Comparison of ENCODE assay signal across 8 cellular contexts in the genomic region with DNA sequence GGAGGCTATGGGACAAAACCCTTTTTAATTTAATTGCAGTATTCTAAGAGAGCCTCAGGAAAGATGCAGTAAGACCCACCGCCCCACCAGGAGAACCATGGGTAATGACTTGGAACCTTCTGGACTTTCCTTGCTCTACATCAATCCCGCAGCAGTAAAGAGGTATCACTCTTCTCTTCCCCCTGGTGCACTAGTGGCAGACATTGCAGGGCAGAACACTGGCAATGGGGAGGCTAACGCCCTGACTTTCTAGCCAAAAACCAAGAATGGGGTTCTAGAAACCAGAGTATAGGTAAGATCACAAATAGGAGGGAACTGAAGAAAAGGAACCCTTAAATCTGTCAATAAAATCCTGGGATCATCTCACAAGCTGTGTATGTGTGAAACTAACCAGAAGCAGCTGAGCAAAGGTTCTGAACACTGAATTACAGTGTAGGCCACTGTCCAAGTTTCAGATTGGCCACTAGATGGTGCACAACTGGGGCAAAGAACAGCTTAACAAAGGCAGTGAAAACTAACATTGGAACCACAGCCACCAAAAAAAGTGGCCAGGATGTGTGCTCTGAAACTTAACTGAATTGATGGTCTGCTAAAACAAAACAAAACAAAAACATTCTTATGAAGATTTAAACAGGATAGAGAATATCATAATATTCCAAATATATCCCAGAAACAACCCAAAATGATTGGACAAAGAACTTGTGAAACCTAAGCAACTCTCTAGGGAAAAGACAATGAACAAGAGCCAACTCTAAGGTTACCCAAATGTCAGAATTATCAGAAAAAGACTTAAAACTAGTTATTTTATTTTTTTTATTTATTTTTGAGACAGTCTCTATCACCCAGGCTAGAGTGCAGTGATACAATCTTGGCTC. TPM values are rescaled to one million over a fixed set of nuclear protein-coding genes. Genes with fewer than 3 reads are reported as not detected.
DNase-seq lines count a peak whose midpoint lies in the region; ATAC-seq lines count a peak whose summit lies in the region.

No MANE protein-coding gene starts in this region.

- DNase-seq in NCI-H2081 (lab: John Stamatoyannopoulos, UW) (peak; percentile 14 to 16), NCI-H2081 treated with DMSO at 0.1 percent for 48 hours (lab: John Stamatoyannopoulos, UW) (no peak), HAP-1 (ENCODE audit: low spot score in 2 of 2) (peak; percentile 64 to 70), NCI-H460 (ENCODE audit: extremely low read depth, low read depth) (peak; percentile 54), left cardiac atrium (no peak), GOT3 (lab: John Stamatoyannopoulos, UW) (no peak)
- DNase-seq in activated CD8-positive, alpha-beta T cell treated with anti-CD3 and anti-CD28 coated beads, Interleukin-2, amount 10 ng/mL, durations not matched to agents 7 days and 5 days = peak; percentile 68
- DNase-seq in stimulated activated CD4-positive, alpha-beta T cell treated with anti-CD3 and anti-CD28 coated beads, Interleukin-2, amount 100 ng/mL, for 4 hours (ENCODE audit: low read depth) = peak; percentile 22

- in situ Hi-C loops in HAP-1 (cut with MboI; ENCODE audit: low sequenced_read_pairs) = loop anchor here (10.0 kb wide), 1 partner anchor 194 kb away; no protein-coding TSS in a partner anchor

- H3K27me3 ChIP-seq in HAP-1 (ENCODE audit: low read depth) = no peaks in the 10 kb centered on the region

- POLR2A ChIA-PET in activated CD8-positive, alpha-beta T cell treated with anti-CD3 and anti-CD28 coated beads, Interleukin-2, amount 10 ng/mL, durations not matched to agents 7 days and 5 days (lab: Charles Lee) = no interaction called here

- H3K9me3 ChIP-seq in HAP-1 = no peaks in the 10 kb centered on the region

- H3K4me1 Mint-ChIP-seq in activated CD8-positive, alpha-beta T cell treated with anti-CD3 and anti-CD28 coated beads, Interleukin-2, amount 10 ng/mL, durations not matched to agents 7 days and 5 days (ENCODE audit: low read depth) = peaks cover 6% of the 10 kb centered on the region

- no peak overlapping the region for H3K4me3 ChIP-seq in HAP-1

- ATAC-seq in activated CD8-positive, alpha-beta T cell treated with anti-CD3 and anti-CD28 coated beads, Interleukin-2, amount 10 ng/mL, durations not matched to agents 7 days and 5 days = peak; percentile 88
- peak; percentile 67 to 73 for ATAC-seq in left cardiac atrium

- H3K4me1 ChIP-seq in HAP-1 = peaks cover 2% of the 10 kb centered on the region

- peaks cover 6% of the 10 kb centered on the region for H3K9me3 Mint-ChIP-seq in activated CD8-positive, alpha-beta T cell treated with anti-CD3 and anti-CD28 coated beads, Interleukin-2, amount 10 ng/mL, durations not matched to agents 7 days and 5 days (ENCODE audit: insufficient read depth)

- H3K27ac Mint-ChIP-seq in activated CD8-positive, alpha-beta T cell treated with anti-CD3 and anti-CD28 coated beads, Interleukin-2, amount 10 ng/mL, durations not matched to agents 7 days and 5 days = no peak overlapping the region

- intact Hi-C loops in left cardiac atrium (cut with DNase I) = loop anchor here (10.0 kb wide), 2 partner anchors 194 to 714 kb away; no protein-coding TSS in a partner anchor

- no peaks in the 10 kb centered on the region; the same call in none of the 2 replicates for H3K36me3 ChIP-seq in HAP-1 (replicated peaks)

- CTCF ChIA-PET in activated CD8-positive, alpha-beta T cell treated with anti-CD3 and anti-CD28 coated beads, Interleukin-2, amount 10 ng/mL, durations not matched to agents 7 days and 5 days (lab: Charles Lee) = interaction anchor here (0.6 to 3.2 kb wide), 20 partner anchors 12 to 720 kb away, joined by 3 to 11 read pairs (median 4); no protein-coding TSS in a partner anchor

- no peak overlapping the region for H3K4me3 Mint-ChIP-seq in activated CD8-positive, alpha-beta T cell treated with anti-CD3 and anti-CD28 coated beads, Interleukin-2, amount 10 ng/mL, durations not matched to agents 7 days and 5 days

- H3K36me3 Mint-ChIP-seq in activated CD8-positive, alpha-beta T cell treated with anti-CD3 and anti-CD28 coated beads, Interleukin-2, amount 10 ng/mL, durations not matched to agents 7 days and 5 days (ENCODE audit: low read depth) = peaks cover 4% of the 10 kb centered on the region

- H3K27me3 Mint-ChIP-seq in activated CD8-positive, alpha-beta T cell treated with anti-CD3 and anti-CD28 coated beads, Interleukin-2, amount 10 ng/mL, durations not matched to agents 7 days and 5 days (ENCODE audit: low read depth) = peaks cover 7% of the 10 kb centered on the region

RNA-seq across cellular contexts. Expression of a gene that starts 6.6 kb away (rescaled TPM):
- 2.3 TPM in 2 replicates for total RNA-seq in NCI-H460 (2014; rRNA removed; shearing (Covaris generic))
- 1.8 and 1.9 TPM in 2 replicates for polyA plus RNA-seq in NCI-H460 (2014; cell fraction: nucleus; rRNA removed)
- not detected for total RNA-seq in activated CD8-positive, alpha-beta T cell treated with anti-CD3 and anti-CD28 coated beads, Interleukin-2, amount 10 ng/mL, durations not matched to agents 7 days and 5 days
- total RNA-seq in left cardiac atrium = 1 to 10 TPM; 2.5 to 2.9 TPM

Comparison
In these comparisons a context has a peak if more than half of its experiments do, and no peak if none do; other contexts are left out.
1. DNase-seq: peak in NCI-H2081 (2 of 2), HAP-1 (2 of 2), NCI-H460 (single experiment), activated CD8-positive, alpha-beta T cell treated with anti-CD3 and anti-CD28 coated beads, Interleukin-2, amount 10 ng/mL, durations not matched to agents 7 days and 5 days (single experiment) and stimulated activated CD4-positive, alpha-beta T cell treated with anti-CD3 and anti-CD28 coated beads, Interleukin-2, amount 100 ng/mL, for 4 hours (single experiment); none in NCI-H2081 treated with DMSO at 0.1 percent for 48 hours (single experiment), left cardiac atrium (single experiment) and GOT3 (single experiment).